In the genomic region with DNA sequence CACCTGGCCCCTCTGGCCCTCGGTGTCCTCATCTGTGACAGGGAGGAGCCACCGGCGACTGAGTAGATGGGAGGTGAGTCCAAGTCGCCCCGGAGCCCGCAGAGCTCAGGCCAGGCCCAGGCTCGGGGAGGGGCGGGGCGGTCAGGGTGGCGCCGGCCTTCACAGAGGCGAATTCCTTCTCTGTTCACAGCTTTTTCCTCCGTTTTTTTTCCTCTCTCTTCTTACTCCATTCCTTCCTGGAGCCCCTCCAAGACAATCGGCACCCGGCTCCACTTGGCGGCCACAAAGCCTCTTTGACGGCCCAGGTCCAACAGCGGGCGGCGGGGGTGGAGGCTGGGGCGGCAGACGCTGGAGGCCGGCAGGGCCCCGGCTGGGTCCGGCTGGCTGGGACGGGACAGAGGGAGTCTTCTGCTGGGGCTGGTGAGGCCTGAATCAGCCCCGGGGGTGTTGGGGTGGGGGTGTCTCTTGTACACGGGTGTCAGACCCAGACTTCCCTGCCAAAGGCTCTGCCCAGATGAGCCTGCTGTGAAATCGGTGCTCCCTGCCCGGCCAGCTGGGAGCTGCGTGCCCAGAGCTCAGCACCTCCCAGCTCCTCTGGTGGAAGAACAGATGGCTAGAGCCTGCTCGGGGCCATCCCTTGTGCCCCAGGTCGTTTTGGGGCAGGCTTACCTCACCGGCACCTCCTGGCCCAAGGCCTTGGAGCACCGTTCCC, we compare ENCODE assay signal across 12 cellular contexts. TPM values are rescaled to one million over a fixed set of nuclear protein-coding genes. Genes with fewer than 3 reads are reported as not detected.
A peak's percentile ranks its signal among the peaks of the same experiment; 100 is the strongest.
DNase-seq lines count a peak whose midpoint lies in the region; ATAC-seq, FAIRE-seq and TF ChIP-seq lines count a peak whose summit lies in the region.
"Had no signal": no experiment of that assay in that cellular context is flagged by ENCODE, and none has a peak within 500 bp of the region (broad histone marks: within the 10 kb centered on the region; RNA-seq: fewer than 3 reads in every experiment).

No MANE protein-coding gene starts in this region.

- DNase-seq in GM03348 (ENCODE audit: low spot score) (peak; percentile 88), K562 (ENCODE audit: extremely low read depth in 1 of 4, low spot score in 3 of 4) (no peak), right cardiac atrium (peak; percentile 84 to 92 (median 92)), sigmoid colon (no peak), SIG-M5 (lab: John Stamatoyannopoulos, UW) (no peak), RKO (ENCODE audit: low spot score) (no peak)
- DNase-seq: activated T-cell treated with anti-CD3 and anti-CD28 coated beads, Interleukin-2, amount 50 U/mL, for 72 hours; cortex of kidney; RPMI8226 had no signal

- no TSS peak for BruUV-seq in K562 (replicated peaks; lab: Mats Ljungman, UMichigan)

- H3K4me3 ChIP-seq in K562 (no peak overlapping the region), right cardiac atrium (ENCODE audit: low read length) (no peak overlapping the region), sigmoid colon (peak overlapping the region in 3 of 4 donors; percentile 19 to 25 (median 21))

- no peaks in the 10 kb centered on the region for H3K79me2 ChIP-seq in K562 (ENCODE audit: control insufficient read depth, insufficient read depth, low read length)

- H3K27ac ChIP-seq in K562 (ENCODE audit: extremely low read depth, low read depth, low read length) (no peak overlapping the region), right cardiac atrium (ENCODE audit: low read length) (no peak overlapping the region), sigmoid colon (peak overlapping the region in 3 of 4 donors; percentile 8 to 67 (median 21))
- H3K27ac ChIP-seq: neutrophil had no signal

- no peaks in the 10 kb centered on the region for H3K36me3 ChIP-seq in K562 (ENCODE audit: control insufficient read depth, insufficient read depth, low read length)
- no peaks in the 10 kb centered on the region for H3K36me3 ChIP-seq in sigmoid colon
- H3K36me3 ChIP-seq: neutrophil had no signal

- CTCF ChIA-PET in K562 (lab: Yijun Ruan, JAX; ENCODE audit: low intra/inter-chr PET ratio) = no interaction called here

- peak overlapping the region; percentile 40; the same call in 1 of the 2 replicates for H2AFZ ChIP-seq in K562 (ENCODE audit: low read depth, low read length)

- POLR2A ChIA-PET in K562 (lab: Yijun Ruan, JAX) = interaction anchor here (0.6 kb wide), 1 partner anchor 105 kb away, joined by 3 read pairs; no protein-coding TSS in a partner anchor

- H4K20me1 ChIP-seq in K562 (replicated peaks; ENCODE audit: control insufficient read depth, insufficient read depth, low read length) = no peaks in the 10 kb centered on the region

- no peak for TF ChIP-seq EP300 in K562 (IDR thresholded peaks at IDR 0.05; ENCODE audit: low read length)
- no peak for TF ChIP-seq EP300 in sigmoid colon (IDR thresholded peaks at IDR 0.05)

- no peak for TF ChIP-seq POLR2A in K562 (conservative IDR thresholded peaks at IDR 0.05)
- no peak for TF ChIP-seq POLR2A in sigmoid colon (IDR thresholded peaks at IDR 0.05)

- intact Hi-C loops in K562 (cut with micrococcal nuclease) (no loop called here), right cardiac atrium (cut with DNase I) (no loop called here), sigmoid colon (cut with DNase I) (no loop called here)

- in situ Hi-C loops in K562 (cut with MboI) = no loop called here

- WGBS in K562 (ENCODE audit: insufficient coverage, low coverage, missing lambda C conversion rate) = 28% methylated on average over 22 of the region's 35 CpGs
- 42% methylated on average over 35 of the region's 35 CpGs for WGBS in right cardiac atrium
- WGBS in sigmoid colon, 2 donors = 22 to 63% methylated on average over 35 of the region's 35 CpGs

- ATAC-seq in K562 (peak; percentile 63), right cardiac atrium (peak; percentile 52 to 65), GM19023 (IDR thresholded peaks at IDR 0.05; ENCODE audit: unreplicated experiment) (no peak), GM18511 (IDR thresholded peaks at IDR 0.05; ENCODE audit: unreplicated experiment) (no peak)
- ATAC-seq: activated T-cell treated with anti-CD3 and anti-CD28 coated beads, Interleukin-2, amount 50 U/mL, for 72 hours had no signal

- TF ChIP-seq CTCF in K562 (IDR thresholded peaks at IDR 0.05 in 2 of 3, conservative IDR thresholded peaks at IDR 0.05 in 1 of 3; ENCODE audit: insufficient read depth in 2 of 3, low read depth in 1 of 3, low read length in 3 of 3) (no peak), sigmoid colon (IDR thresholded peaks at IDR 0.05) (no peak)

- H3K4me2 ChIP-seq in K562 (ENCODE audit: insufficient read depth, low read length) = no peak overlapping the region

- 0 out of 5 replicates have a peak, but pooled peaks cover 0 to 6% of the 10 kb centered on the region in 2 experiments for H3K27me3 ChIP-seq in K562 (ENCODE audit: control insufficient read depth in 2 of 2, insufficient read depth in 2 of 2, low read length in 2 of 2)
- H3K27me3 ChIP-seq in right cardiac atrium (ENCODE audit: control insufficient read depth, insufficient read depth) = no peaks in the 10 kb centered on the region
- H3K27me3 ChIP-seq in sigmoid colon = peaks cover 0 to 58% (median 39%) of the 10 kb centered on the region in 3 donors

- H3K4me1 ChIP-seq in K562 (replicated peaks in 1 of 2; ENCODE audit: control insufficient read depth in 2 of 2, insufficient read depth in 2 of 2, low read length in 2 of 2) = peaks cover 5 to 87% of the 10 kb centered on the region in 2 experiments
- peaks cover 2% of the 10 kb centered on the region for H3K4me1 ChIP-seq in right cardiac atrium (ENCODE audit: control insufficient read depth, insufficient read depth, low read length)
- peaks cover 0 to 12% (median 11%) of the 10 kb centered on the region in 4 donors for H3K4me1 ChIP-seq in sigmoid colon

- no peaks in the 10 kb centered on the region for H3K9me3 ChIP-seq in K562 (replicated peaks; ENCODE audit: control insufficient read depth, insufficient read depth, low read depth, low read length)
- no peaks in the 10 kb centered on the region for H3K9me3 ChIP-seq in right cardiac atrium (ENCODE audit: control insufficient read depth, low read length)
- no peaks in the 10 kb centered on the region for H3K9me3 ChIP-seq in sigmoid colon
- H3K9me3 ChIP-seq: neutrophil had no signal

- no peak for FAIRE-seq in K562 (lab: Jason Lieb, UNC)

- H3K9ac ChIP-seq in K562 (ENCODE audit: insufficient read depth in 1 of 2, low read depth in 2 of 2, low read length in 2 of 2) = peak overlapping the region in 1 of 2 experiments; percentile 66; a peak in 2 of 4 replicates

- no peak for TF ChIP-seq RAD21 in K562 (CRISPR knock-in tag; conservative IDR thresholded peaks at IDR 0.05 in 1 of 2, IDR thresholded peaks at IDR 0.05 in 1 of 2)

- H3K9me1 ChIP-seq in K562 (ENCODE audit: control insufficient read depth, insufficient read depth, low read length) = no peaks in the 10 kb centered on the region

RNA-seq across cellular contexts. Expression of a gene that starts 22.6 kb away (rescaled TPM):
- 24.3 and 107 TPM in 2 replicates for total RNA-seq in K562 (2011; cell fraction: chromatin; rRNA removed; ENCODE audit: low replicate concordance)
- 71.6 and 76.2 TPM in 2 replicates for total RNA-seq in K562 (2011; cell fraction: nucleolus; rRNA removed)
- 78.9 and 124 TPM in 2 replicates for total RNA-seq in K562 (2011; cell fraction: nucleoplasm; rRNA removed)
- 21.6 and 30.7 TPM in 2 replicates for total RNA-seq in K562 (2014; rRNA removed)
- 5.3 and 7.1 TPM in 2 replicates for total RNA-seq in K562 (2014; rRNA removed; fragmentation: Illumina TruSeq; extraction: Trizol)
- total RNA-seq in K562 (2015; rRNA removed; fragmentation: Illumina TruSeq; extraction: Trizol) = 10.4 and 11.4 TPM in 2 replicates
- total RNA-seq in K562 (2021) = 45.6 and 49.9 TPM in 2 replicates
- polyA plus RNA-seq in K562 (2011; rRNA removed) = 14.6 and 18.3 TPM in 2 replicates
- polyA plus RNA-seq in K562 (2011; cell fraction: cytosol; rRNA removed) = 39.0 and 72.2 TPM in 2 replicates
- polyA plus RNA-seq in K562 (2011; cell fraction: nucleus; rRNA removed) = 55.9 and 72.5 TPM in 2 replicates
- 28.5 and 35.1 TPM in 2 replicates for polyA plus RNA-seq in K562 (2012)
- polyA plus RNA-seq in K562 (2014; fragmentation: Illumina TruSeq; extraction: Trizol) = 17.1 and 25.2 TPM in 2 replicates
- polyA plus RNA-seq in K562 (2014; fragmentation: Nextera tagmentation; extraction: Ambion mirVana) = under 1 TPM; 0.34 to 0.53 TPM
- 15.1 and 15.6 TPM in 2 replicates for polyA plus RNA-seq in K562 (2014; rRNA removed)
- 73.8 and 144 TPM in 2 replicates for polyA minus RNA-seq in K562 (2011; rRNA and poly(A)+ RNA removed)
- polyA minus RNA-seq in K562 (2011; cell fraction: cytosol; rRNA and poly(A)+ RNA removed) = 42.8 and 52.2 TPM in 2 replicates
- polyA minus RNA-seq in K562 (2011; cell fraction: nucleus; rRNA and poly(A)+ RNA removed) = 20.8 and 21.0 TPM in 2 replicates
- 10 to 100 TPM; 17.4 to 21.7 (median 20.3) TPM for total RNA-seq in right cardiac atrium
- polyA plus RNA-seq in right cardiac atrium = 19.2 TPM
- total RNA-seq in sigmoid colon = 10 to 100 TPM in 1 of 4 donors, 1 to 10 TPM in 3; 6.1 to 10.0 (median 8.0) TPM
- 10 to 100 TPM in 1 of 3 donors, 1 to 10 TPM in 2; 1.2 to 12.1 (median 3.0) TPM for polyA plus RNA-seq in sigmoid colon

RNA-seq across cellular contexts. Expression of a gene that starts 40.8 kb away (rescaled TPM):
- total RNA-seq in K562 (2011; cell fraction: chromatin; rRNA removed; ENCODE audit: low replicate concordance) = 5.5 and 11.7 TPM in 2 replicates
- 8.4 and 9.3 TPM in 2 replicates for total RNA-seq in K562 (2011; cell fraction: nucleolus; rRNA removed)
- 4.1 and 4.2 TPM in 2 replicates for total RNA-seq in K562 (2011; cell fraction: nucleoplasm; rRNA removed)
- total RNA-seq in K562 (2014; rRNA removed) (1.6 TPM in 2 replicates), K562 (2014; rRNA removed; fragmentation: Illumina TruSeq; extraction: Trizol) (0.40 and 0.96 TPM in 2 replicates), K562 (2015; rRNA removed; fragmentation: Illumina TruSeq; extraction: Trizol) (1.8 and 2.2 TPM in 2 replicates), K562 (2021) (3.1 and 4.2 TPM in 2 replicates), right cardiac atrium (under 1 TPM in 2 of 4 donors, not detected in 2; 0.36 to 0.37 TPM), sigmoid colon (not detected)
- polyA plus RNA-seq in K562 (2011; rRNA removed) (0.95 and 2.0 TPM in 2 replicates), K562 (2014; fragmentation: Illumina TruSeq; extraction: Trizol) (0.56 and 0.69 TPM in 2 replicates), K562 (2014; fragmentation: Nextera tagmentation; extraction: Ambion mirVana) (under 1 TPM; 0.11 to 0.24 TPM), K562 (2014; rRNA removed) (1.4 and 2.1 TPM in 2 replicates), right cardiac atrium (0.34 TPM), sigmoid colon (1 to 10 TPM in 1 of 3 donors, not detected in 2; 1.1 TPM)
- 1.0 and 2.7 TPM in 2 replicates for polyA plus RNA-seq in K562 (2011; cell fraction: cytosol; rRNA removed)
- 9.1 and 12.1 TPM in 2 replicates for polyA plus RNA-seq in K562 (2011; cell fraction: nucleus; rRNA removed)
- 4.4 and 8.2 TPM in 2 replicates for polyA plus RNA-seq in K562 (2012)
- polyA minus RNA-seq in K562 (2011; rRNA and poly(A)+ RNA removed) = 0.51 and 0.74 TPM in 2 replicates
- polyA minus RNA-seq in K562 (2011; cell fraction: cytosol; rRNA and poly(A)+ RNA removed) = 1.7 TPM in 2 replicates
- 3.9 and 6.3 TPM in 2 replicates for polyA minus RNA-seq in K562 (2011; cell fraction: nucleus; rRNA and poly(A)+ RNA removed)
- total RNA-seq: activated T-cell treated with anti-CD3 and anti-CD28 coated beads, Interleukin-2, amount 50 U/mL, for 72 hours had no signal

RNA-seq across cellular contexts. Expression of a gene that starts 47.2 kb away (rescaled TPM):
- 7.8 and 35.6 TPM in 2 replicates for total RNA-seq in K562 (2011; cell fraction: chromatin; rRNA removed; ENCODE audit: low replicate concordance)
- 35.8 and 36.4 TPM in 2 replicates for total RNA-seq in K562 (2011; cell fraction: nucleolus; rRNA removed)
- total RNA-seq in K562 (2011; cell fraction: nucleoplasm; rRNA removed) = 12.5 and 18.8 TPM in 2 replicates
- total RNA-seq in K562 (2014; rRNA removed) (9.9 and 10.1 TPM in 2 replicates), K562 (2014; rRNA removed; fragmentation: Illumina TruSeq; extraction: Trizol) (0.26 and 0.69 TPM in 2 replicates), K562 (2015; rRNA removed; fragmentation: Illumina TruSeq; extraction: Trizol) (3.1 and 4.8 TPM in 2 replicates), K562 (2021) (13.6 and 16.1 TPM in 2 replicates), right cardiac atrium (10 to 100 TPM; 14.7 to 17.4 (median 17.1) TPM), sigmoid colon (10 to 100 TPM in 1 of 4 donors, 1 to 10 TPM in 3; 7.1 to 15.2 (median 7.6) TPM)
- polyA plus RNA-seq in K562 (2011; rRNA removed) (1.2 and 2.2 TPM in 2 replicates), K562 (2014; fragmentation: Illumina TruSeq; extraction: Trizol) (0.30 and 1.2 TPM in 2 replicates), K562 (2014; fragmentation: Nextera tagmentation; extraction: Ambion mirVana) (under 1 TPM; 0.04 to 0.13 TPM), K562 (2014; rRNA removed) (11.2 and 14.1 TPM in 2 replicates), right cardiac atrium (8.5 TPM), sigmoid colon (10 to 100 TPM in 1 of 3 donors, 1 to 10 TPM in 2; 1.2 to 13.3 (median 4.2) TPM)
- 0.90 and 2.8 TPM in 2 replicates for polyA plus RNA-seq in K562 (2011; cell fraction: cytosol; rRNA removed)
- polyA plus RNA-seq in K562 (2011; cell fraction: nucleus; rRNA removed) = 34.5 and 72.8 TPM in 2 replicates
- 9.8 and 26.2 TPM in 2 replicates for polyA plus RNA-seq in K562 (2012)
- polyA minus RNA-seq in K562 (2011; rRNA and poly(A)+ RNA removed) = 0.36 and 0.70 TPM in 2 replicates
- 7.3 and 13.7 TPM in 2 replicates for polyA minus RNA-seq in K562 (2011; cell fraction: cytosol; rRNA and poly(A)+ RNA removed)
- polyA minus RNA-seq in K562 (2011; cell fraction: nucleus; rRNA and poly(A)+ RNA removed) = 10.0 and 12.1 TPM in 2 replicates

Comparison
In these comparisons a context has a peak if more than half of its experiments do, and no peak if none do; other contexts are left out.
1. DNase-seq: peak in GM03348 (single experiment) and right cardiac atrium (3 of 3); none in K562 (0 of 4), sigmoid colon (single experiment), SIG-M5 (single experiment) and RKO (single experiment).
2. ATAC-seq: peak in K562 (single experiment) and right cardiac atrium (2 of 2); none in GM19023 (single experiment) and GM18511 (single experiment).
3. H3K27ac ChIP-seq: peak in sigmoid colon (3 of 4); none in K562 (single experiment) and right cardiac atrium (single experiment).
4. H3K4me3 ChIP-seq: peak in sigmoid colon (3 of 4); none in K562 (single experiment) and right cardiac atrium (single experiment).